Comparison of ENCODE assay signal across 8 cellular contexts in the genomic region with DNA sequence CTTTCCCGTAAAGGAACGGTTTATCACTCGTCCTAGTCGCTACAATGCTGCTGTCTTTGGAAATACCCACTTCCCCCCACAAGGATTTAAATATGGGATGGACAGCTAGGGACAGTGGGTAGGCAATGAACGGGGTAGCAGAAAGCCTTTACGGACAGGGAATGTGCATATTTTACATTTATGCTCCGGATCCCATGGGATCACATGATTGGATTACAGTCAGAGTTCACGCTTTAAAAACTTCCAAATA. TPM values are rescaled to one million over a fixed set of nuclear protein-coding genes. Genes with fewer than 3 reads are reported as not detected.
DNase-seq lines count a peak whose midpoint lies in the region; ATAC-seq, FAIRE-seq and TF ChIP-seq lines count a peak whose summit lies in the region.

No MANE protein-coding gene starts in this region.

- H3K36me3 Mint-ChIP-seq in brain: peaks cover 37% of the 10 kb centered on the region

- DNase-seq in heart right ventricle (no peak), Right ventricle myocardium superior (no peak), vagina (ENCODE audit: extremely low spot score in 2 of 2) (no peak), urothelium cell line (ENCODE audit: low spot score) (no peak)

- H3K4me3 ChIP-seq in heart right ventricle: peak overlapping the region; percentile 53 to 92 (median 73)
- H3K4me3 ChIP-seq in mesodermal cell (ENCODE audit: extremely low read depth, insufficient read depth, low read length, poor library complexity, severe bottlenecking): peak overlapping the region; percentile 84
- peak overlapping the region; percentile 80 to 89 for H3K4me3 ChIP-seq in vagina

- peaks cover 15% of the 10 kb centered on the region for H3K27me3 Mint-ChIP-seq in brain

- H3K27ac ChIP-seq in heart right ventricle (peak overlapping the region in 9 of 10 donors; percentile 79 to 98 (median 96)), mesodermal cell (ENCODE audit: low read depth, low read length, severe bottlenecking) (peak overlapping the region; percentile 94), vagina (peak overlapping the region; percentile 96)

- H3K4me1 Mint-ChIP-seq in brain: peaks cover 54% of the 10 kb centered on the region

- TF ChIP-seq POLR2A in vagina (IDR thresholded peaks at IDR 0.05): no peak

- TF ChIP-seq CTCF in heart right ventricle (IDR thresholded peaks at IDR 0.05) (no peak), brain (conservative IDR thresholded peaks at IDR 0.05) (no peak), vagina (IDR thresholded peaks at IDR 0.05) (no peak)

- no peak for ATAC-seq in heart right ventricle
- ATAC-seq in Right ventricle myocardium superior (ENCODE audit: poor library complexity): no peak
- no peak for ATAC-seq in HG03095 (IDR thresholded peaks at IDR 0.05; ENCODE audit: unreplicated experiment)
- ATAC-seq in GM21737 (IDR thresholded peaks at IDR 0.05; ENCODE audit: unreplicated experiment): no peak

- H3K27me3 ChIP-seq in heart right ventricle (no peaks in the 10 kb centered on the region), vagina (no peaks in the 10 kb centered on the region)

- WGBS in heart right ventricle, 2 donors: 1 to 3% methylated on average over 8 of the region's 8 CpGs
- WGBS in mesodermal cell (ENCODE audit: insufficient coverage in 2 of 2), 2 experiments: 0% methylated on average over 2 to 4 of the region's 8 CpGs

- H3K9me3 ChIP-seq in heart right ventricle (peaks cover 0 to 8% (median 0%) of the 10 kb centered on the region in 11 donors), mesodermal cell (ENCODE audit: control insufficient read depth, low read length) (peaks cover 6% of the 10 kb centered on the region), vagina (no peaks in the 10 kb centered on the region)

- intact Hi-C loops in heart right ventricle (cut with DNase I): loop anchor here in 5 of 10 donors (5.0 to 10.0 kb wide), 4 partner anchors 241 to 361 kb away; no protein-coding TSS in a partner anchor
- intact Hi-C loops in Right ventricle myocardium superior (cut with DNase I): no loop called here
- intact Hi-C loops in vagina (cut with DNase I): no loop called here

- peak overlapping the region; percentile 91 to 97 (median 94) for H3K4me3 Mint-ChIP-seq in brain

- H3K4me1 ChIP-seq in heart right ventricle (peaks cover 4 to 31% (median 25%) of the 10 kb centered on the region in 9 donors), mesodermal cell (ENCODE audit: control insufficient read depth, insufficient read depth, low read length, poor library complexity, severe bottlenecking) (peaks cover 5% of the 10 kb centered on the region), vagina (peaks cover 40% of the 10 kb centered on the region)

- FAIRE-seq in urothelium cell line (lab: Jason Lieb, UNC): no peak

- H3K27ac Mint-ChIP-seq in brain: peak overlapping the region; percentile 96 to 99 (median 97)

- H3K9me3 Mint-ChIP-seq in brain: peaks cover 0 to 3% (median under 1%) of the 10 kb centered on the region in 5 experiments

- H3K36me3 ChIP-seq in heart right ventricle (peaks cover 0 to 31% (median 9%) of the 10 kb centered on the region in 9 donors), mesodermal cell (ENCODE audit: control insufficient read depth, insufficient read depth, low read length) (peaks cover 39% of the 10 kb centered on the region), vagina (peaks cover 0 to 18% of the 10 kb centered on the region in 2 donors)

RNA-seq across cellular contexts. Expression of gene HIVEP1, which starts 1.2 kb away (rescaled TPM):
- total RNA-seq in heart right ventricle: 10 to 100 TPM; 10.3 to 20.9 (median 14.1) TPM
- polyA plus RNA-seq in heart right ventricle: 1 to 10 TPM; 3.4 to 3.5 TPM
- 12.0 TPM for total RNA-seq in Right ventricle myocardium superior
- 5.5 TPM for polyA plus RNA-seq in brain (ENCODE audit: insufficient read depth, low read depth, low replicate concordance)
- polyA plus RNA-seq in mesodermal cell (2013, experiment 1 of 2): 14.7 TPM
- 11.8 TPM for polyA plus RNA-seq in mesodermal cell (2013, experiment 2 of 2)
- 36.1 TPM for total RNA-seq in vagina
